In the genomic region with DNA sequence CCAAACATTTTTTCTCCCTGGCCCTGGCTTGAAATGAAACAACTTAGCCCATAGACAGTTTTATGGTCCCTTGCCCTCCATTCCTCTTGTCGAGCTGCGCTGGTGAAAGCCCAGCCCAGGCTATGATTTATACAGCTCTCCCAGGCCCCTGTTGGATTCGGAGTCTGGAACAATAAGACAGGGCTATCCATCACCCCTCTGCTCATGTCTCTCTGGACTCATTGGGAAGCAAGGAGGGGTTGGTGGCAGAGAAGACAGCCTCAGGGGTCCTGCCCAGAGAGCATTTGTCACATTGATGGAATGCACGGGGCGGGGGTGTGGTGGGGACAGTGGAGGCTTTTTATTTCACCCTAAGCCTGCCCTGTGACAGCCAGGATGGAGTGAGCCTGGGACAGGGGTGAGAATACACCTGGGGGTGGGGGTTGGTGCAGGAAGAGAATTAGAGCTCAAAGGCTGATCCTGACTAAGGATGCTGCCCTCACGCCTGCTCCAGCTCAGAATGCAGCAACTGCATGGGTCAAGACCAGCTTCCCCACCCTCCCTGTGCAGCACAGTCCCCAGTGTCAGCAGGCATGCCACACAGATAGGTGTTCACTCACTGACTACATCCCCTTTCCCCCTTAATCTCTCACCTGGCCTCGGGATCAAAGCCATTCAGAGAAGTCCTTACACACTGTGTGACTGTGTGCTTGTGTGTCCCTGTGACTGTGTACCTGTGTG, we compare ENCODE assay signal across 16 cellular contexts. TPM values are rescaled to one million over a fixed set of nuclear protein-coding genes. Genes with fewer than 3 reads are reported as not detected.
"Had no signal": no experiment of that assay in that cellular context is flagged by ENCODE, and none has a peak within 500 bp of the region (broad histone marks: within the 10 kb centered on the region; RNA-seq: fewer than 3 reads in every experiment).

No MANE protein-coding gene starts in this region.

- H3K4me3 Mint-ChIP-seq: activated naive CD4-positive, alpha-beta T cell treated with anti-CD3 and anti-CD28 coated beads, Interleukin-2, amount 10 ng/mL, durations not matched to agents 7 days and 5 days; activated T-cell treated with anti-CD3 and anti-CD28 coated beads, Interleukin-2, amount 50 U/mL, for 72 hours; central memory CD8-positive, alpha-beta T cell; effector memory CD8-positive, alpha-beta T cell; natural killer cell treated with Interleukin-12 subunit alpha and Interleukin-12 subunit beta and Interleukin-15 and Interleukin-18, amount 100 ng/mL, for 72 hours had no signal

- H3K9me3 Mint-ChIP-seq: central memory CD8-positive, alpha-beta T cell; effector memory CD8-positive, alpha-beta T cell; natural killer cell treated with Interleukin-12 subunit alpha and Interleukin-12 subunit beta and Interleukin-15 and Interleukin-18, amount 100 ng/mL, for 72 hours had no signal

- H3K36me3 ChIP-seq: adrenal gland, lower lobe of right lung, ovary, vagina had no signal

- H3K27ac Mint-ChIP-seq: activated naive CD4-positive, alpha-beta T cell treated with anti-CD3 and anti-CD28 coated beads, Interleukin-2, amount 10 ng/mL, durations not matched to agents 7 days and 5 days; activated T-cell treated with anti-CD3 and anti-CD28 coated beads, Interleukin-2, amount 50 U/mL, for 72 hours; effector memory CD8-positive, alpha-beta T cell; natural killer cell treated with Interleukin-12 subunit alpha and Interleukin-12 subunit beta and Interleukin-15 and Interleukin-18, amount 100 ng/mL, for 72 hours had no signal

- H3K36me3 Mint-ChIP-seq: activated naive CD4-positive, alpha-beta T cell treated with anti-CD3 and anti-CD28 coated beads, Interleukin-2, amount 10 ng/mL, durations not matched to agents 7 days and 5 days had no signal

- DNase-seq: activated CD4-positive, alpha-beta T cell treated with anti-CD3 and anti-CD28 coated beads for 1 hour; activated CD4-positive, alpha-beta T cell treated with anti-CD3 and anti-CD28 coated beads, Interleukin-2, amount 50 U/mL, for 48 hours; activated naive CD4-positive, alpha-beta T cell treated with anti-CD3 and anti-CD28 coated beads, Interleukin-2, amount 10 ng/mL, durations not matched to agents 7 days and 5 days; activated T-cell treated with anti-CD3 and anti-CD28 coated beads, Interleukin-2, amount 50 U/mL, for 72 hours; effector memory CD8-positive, alpha-beta T cell; hypothalamus; lower lobe of right lung; ovary; stimulated activated CD4-positive, alpha-beta T cell treated with anti-CD3 and anti-CD28 coated beads, Interleukin-4, amount 100 ng/mL, for 1 hour; stimulated activated CD8-positive, alpha-beta memory T cell treated with anti-CD3 and anti-CD28 coated beads, Interleukin-4, amount 100 ng/mL, for 48 hours; T1000 had no signal

- H3K27me3 ChIP-seq: adrenal gland, ovary, vagina had no signal

- ATAC-seq: effector memory CD8-positive, alpha-beta T cell had no signal

- H3K4me1 ChIP-seq: adrenal gland, lower lobe of right lung, vagina had no signal

- H3K27ac ChIP-seq: adrenal gland, lower lobe of right lung, ovary, vagina had no signal

- H3K4me1 Mint-ChIP-seq: activated naive CD4-positive, alpha-beta T cell treated with anti-CD3 and anti-CD28 coated beads, Interleukin-2, amount 10 ng/mL, durations not matched to agents 7 days and 5 days; central memory CD8-positive, alpha-beta T cell had no signal

- H3K9me3 ChIP-seq: adrenal gland, lower lobe of right lung, ovary, vagina had no signal

- H3K4me3 ChIP-seq: adrenal gland, lower lobe of right lung, ovary, vagina had no signal

RNA-seq across cellular contexts. Expression of a gene that starts 10.0 kb away (rescaled TPM):
- total RNA-seq: activated T-cell treated with anti-CD3 and anti-CD28 coated beads, Interleukin-2, amount 50 U/mL, for 72 hours; epithelial cell of proximal tubule; natural killer cell treated with Interleukin-12 subunit alpha and Interleukin-12 subunit beta and Interleukin-15 and Interleukin-18, amount 100 ng/mL, for 72 hours had no signal
